ENCODE assay signal across 10 cellular contexts in genomic region chr1:162538815-162539431, GRCh38. TPM values are rescaled to one million over a fixed set of nuclear protein-coding genes. Genes with fewer than 3 reads are reported as not detected.
DNase-seq lines count a peak whose midpoint lies in the region.
"Had no signal": no experiment of that assay in that cellular context is flagged by ENCODE, and none has a peak within 500 bp of the region (broad histone marks: within the 10 kb centered on the region; RNA-seq: fewer than 3 reads in every experiment).

No MANE protein-coding gene starts in this region.

- no peak overlapping the region for H2BK5ac ChIP-seq in mesendoderm (ENCODE audit: low read length)

- H3K4me1 ChIP-seq in mesendoderm (ENCODE audit: control insufficient read depth, low read depth, low read length), result no peaks in the 10 kb centered on the region

- H3K9ac ChIP-seq in mesendoderm (ENCODE audit: low read length), result no peak overlapping the region

- no peak overlapping the region for H4K5ac ChIP-seq in mesendoderm (ENCODE audit: low read length)

- H3K36me3 ChIP-seq in MG63 (peaks cover 12% of the 10 kb centered on the region), mesendoderm (ENCODE audit: control insufficient read depth, insufficient read depth, low read length) (no peaks in the 10 kb centered on the region)

- no peak overlapping the region for H2BK15ac ChIP-seq in mesendoderm (replicated peaks; ENCODE audit: low read depth)

- in situ Hi-C loops in G401 (cut with HindIII; ENCODE audit: low sequenced_read_pairs), result no loop called here

- no peaks in the 10 kb centered on the region for H3K79me2 ChIP-seq in mesendoderm (ENCODE audit: control insufficient read depth, insufficient read depth, low read length)

- no peak overlapping the region for H2BK120ac ChIP-seq in mesendoderm (ENCODE audit: low read depth, low read length)

- H3K9me3 ChIP-seq in MG63, result peaks cover 10% of the 10 kb centered on the region

- H3K27ac ChIP-seq in mesendoderm (ENCODE audit: low read depth, low read length), result no peak overlapping the region

- DNase-seq in Daoy (ENCODE audit: low read depth), result peak; percentile 87
- DNase-seq in MG63, result peak; percentile 83
- DNase-seq in astrocyte of the hippocampus (ENCODE audit: low read depth, low spot score), result peak; percentile 86
- DNase-seq in mesendoderm, result peak; percentile 7
- no peak for DNase-seq in effector CD4-positive, alpha-beta T cell
- DNase-seq in G401 (ENCODE audit: low spot score), result no peak
- DNase-seq in mesenteric fat pad (ENCODE audit: low spot score), result no peak
- DNase-seq in NCI-H446 treated with DMSO at 0.1 percent for 48 hours (lab: John Stamatoyannopoulos, UW), result no peak
- DNase-seq: amygdala; naive thymus-derived CD4-positive, alpha-beta T cell had no signal

- no peaks in the 10 kb centered on the region for H3K79me1 ChIP-seq in mesendoderm (ENCODE audit: low read length)

- no peak overlapping the region for H3K18ac ChIP-seq in mesendoderm (ENCODE audit: low read length)

- no peak overlapping the region for H3K4ac ChIP-seq in mesendoderm (ENCODE audit: low read depth, low read length)

- H3K4me3 ChIP-seq in MG63, result no peak overlapping the region
- no peak overlapping the region for H3K4me3 ChIP-seq in mesendoderm (ENCODE audit: low read length)

- WGBS in mesendoderm (ENCODE audit: extremely low coverage, insufficient coverage, low lambda C conversion rate), result no CpG with 5 or more reads among the region's 1 CpG

- no peak overlapping the region for H4K8ac ChIP-seq in mesendoderm (ENCODE audit: low read depth, low read length)

- no peak overlapping the region for H2AK5ac ChIP-seq in mesendoderm (ENCODE audit: low read length)

- H3K56ac ChIP-seq in mesendoderm (ENCODE audit: low read length), result no peak overlapping the region

- H3K23ac ChIP-seq in mesendoderm (ENCODE audit: low read length), result no peak overlapping the region

- H3K27me3 ChIP-seq in MG63 (no peaks in the 10 kb centered on the region), mesendoderm (ENCODE audit: insufficient read depth, low read length, poor library complexity) (no peaks in the 10 kb centered on the region)

- H3K4me2 ChIP-seq in mesendoderm (ENCODE audit: low read length), result no peak overlapping the region

RNA-seq across cellular contexts. Expression of gene UAP1, which starts 22.6 kb away (rescaled TPM):
- total RNA-seq in Daoy (2014; rRNA removed; shearing (Covaris generic)), result 237 and 248 TPM in 2 replicates
- total RNA-seq in MG63 (2014; rRNA removed; shearing (Covaris generic); ENCODE audit: low replicate concordance), result 601 and 739 TPM in 2 replicates
- 25.7 TPM for polyA plus RNA-seq in mesendoderm (2013, experiment 1 of 2)
- 27.0 TPM for polyA plus RNA-seq in mesendoderm (2013, experiment 2 of 2)
- 49.3 and 69.4 TPM in 2 replicates for total RNA-seq in G401 (2014; rRNA removed; shearing (Covaris generic))
- 531 TPM for total RNA-seq in mesenteric fat pad

RNA-seq across cellular contexts. Expression of gene UHMK1, which starts 41.3 kb away (rescaled TPM):
- 92.7 and 94.6 TPM in 2 replicates for total RNA-seq in Daoy (2014; rRNA removed; shearing (Covaris generic))
- 42.8 and 71.7 TPM in 2 replicates for total RNA-seq in MG63 (2014; rRNA removed; shearing (Covaris generic); ENCODE audit: low replicate concordance)
- 8.2 TPM for polyA plus RNA-seq in mesendoderm (2013, experiment 1 of 2)
- 8.1 TPM for polyA plus RNA-seq in mesendoderm (2013, experiment 2 of 2)
- 11.7 and 16.3 TPM in 2 replicates for total RNA-seq in G401 (2014; rRNA removed; shearing (Covaris generic))
- 84.0 TPM for total RNA-seq in mesenteric fat pad

Comparison
In these comparisons a context has a peak if more than half of its experiments do, and no peak if none do; other contexts are left out.
1. DNase-seq: peak in Daoy (single experiment), MG63 (single experiment), astrocyte of the hippocampus (single experiment) and mesendoderm (single experiment); none in effector CD4-positive, alpha-beta T cell (single experiment), G401 (single experiment), mesenteric fat pad (single experiment) and NCI-H446 treated with DMSO at 0.1 percent for 48 hours (single experiment).